In genomic region chr15:40338921-40339620, GRCh38 we compare ENCODE assay signal across 10 cellular contexts. TPM values are rescaled to one million over a fixed set of nuclear protein-coding genes. Genes with fewer than 3 reads are reported as not detected.
DNase-seq lines count a peak whose midpoint lies in the region; ATAC-seq and TF ChIP-seq lines count a peak whose summit lies in the region.
"Had no signal": no experiment of that assay in that cellular context is flagged by ENCODE, and none has a peak within 500 bp of the region (broad histone marks: within the 10 kb centered on the region; RNA-seq: fewer than 3 reads in every experiment).

No MANE protein-coding gene starts in this region.

- TF ChIP-seq CTCF in foreskin keratinocyte (conservative IDR thresholded peaks at IDR 0.05) (no peak), osteoblast (IDR thresholded peaks at IDR 0.05; ENCODE audit: extremely low read depth, low read depth, low read length) (no peak)

- H3K27me3 ChIP-seq in foreskin keratinocyte (no peaks in the 10 kb centered on the region), osteoblast (ENCODE audit: insufficient read depth, low read length) (no peaks in the 10 kb centered on the region)

- ATAC-seq in SK-N-SH treated with all-trans-retinoic acid at 6 μM for 48 hours (peak; percentile 39), foreskin keratinocyte (peak; percentile 70), HG03565 (IDR thresholded peaks at IDR 0.05; ENCODE audit: unreplicated experiment) (no peak), HG02840 (IDR thresholded peaks at IDR 0.05; ENCODE audit: low FRiP score, unreplicated experiment) (no peak)
- ATAC-seq: left colon had no signal

- no peak overlapping the region for H2AFZ ChIP-seq in osteoblast (ENCODE audit: low read length)

- no peaks in the 10 kb centered on the region for H4K20me1 ChIP-seq in osteoblast (ENCODE audit: insufficient read depth, low read length)

- DNase-seq in AG20443 (ENCODE audit: low spot score) (peak; percentile 86), foreskin keratinocyte (peak; percentile 85 to 93), osteoblast (ENCODE audit: insufficient read length, low spot score, missing footprints) (peak; percentile 97), GDM1 (lab: John Stamatoyannopoulos, UW) (no peak)
- no peak for DNase-seq in stimulated activated CD4-positive, alpha-beta T cell treated with anti-CD3 and anti-CD28 coated beads, Interleukin-4, amount 100 ng/mL, for 4 hours

- peak overlapping the region; percentile 63 for H3K4me3 ChIP-seq in osteoblast (ENCODE audit: insufficient read depth, low read length)

- H3K36me3 ChIP-seq in osteoblast (ENCODE audit: insufficient read depth, low read length): peaks cover 14% of the 10 kb centered on the region

- H3K27ac ChIP-seq in foreskin keratinocyte (peak overlapping the region; percentile 30), osteoblast (ENCODE audit: low read depth, low read length) (peak overlapping the region; percentile 99)
- H3K27ac ChIP-seq: HL-60 had no signal

- H3K4me2 ChIP-seq in osteoblast (ENCODE audit: insufficient read depth, low read length): peak overlapping the region; percentile 77

- H3K9me3 ChIP-seq in osteoblast (ENCODE audit: low read depth, low read length): no peaks in the 10 kb centered on the region

- peaks cover 25% of the 10 kb centered on the region for H3K79me2 ChIP-seq in osteoblast (ENCODE audit: insufficient read depth, low read length)

- H3K4me1 ChIP-seq in foreskin keratinocyte (peaks cover 36% of the 10 kb centered on the region), osteoblast (ENCODE audit: insufficient read depth, low read length) (peaks cover 78% of the 10 kb centered on the region)

TF ChIP-seq in SK-N-SH treated with all-trans-retinoic acid at 6 μM for 48 hours, 23 proteins besides CTCF, POLR2A, EP300 and RAD21:
- TF ChIP-seq, protein P1, sequence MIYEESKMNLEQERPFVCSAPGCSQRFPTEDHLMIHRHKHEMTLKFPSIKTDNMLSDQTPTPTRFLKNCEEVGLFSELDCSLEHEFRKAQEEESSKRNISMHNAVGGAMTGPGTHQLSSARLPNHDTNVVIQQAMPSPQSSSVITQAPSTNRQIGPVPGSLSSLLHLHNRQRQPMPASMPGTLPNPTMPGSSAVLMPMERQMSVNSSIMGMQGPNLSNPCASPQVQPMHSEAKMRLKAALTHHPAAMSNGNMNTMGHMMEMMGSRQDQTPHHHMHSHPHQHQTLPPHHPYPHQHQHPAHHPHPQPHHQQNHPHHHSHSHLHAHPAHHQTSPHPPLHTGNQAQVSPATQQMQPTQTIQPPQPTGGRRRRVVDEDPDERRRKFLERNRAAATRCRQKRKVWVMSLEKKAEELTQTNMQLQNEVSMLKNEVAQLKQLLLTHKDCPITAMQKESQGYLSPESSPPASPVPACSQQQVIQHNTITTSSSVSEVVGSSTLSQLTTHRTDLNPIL (CRISPR knock-in tag; IDR thresholded peaks at IDR 0.05; ENCODE audit: low read depth): peak; percentile 55; the same call in 1 of the 2 replicates
- TF ChIP-seq ISL1 (CRISPR knock-in tag; IDR thresholded peaks at IDR 0.05): peak; percentile 23; the same call in 1 of the 2 replicates
- TF ChIP-seq CSDC2 (CRISPR knock-in tag; IDR thresholded peaks at IDR 0.05): no peak

RNA-seq across cellular contexts. Expression of gene CCDC9B, which starts 1.7 kb away (rescaled TPM):
- 48.7 and 61.7 TPM in 2 replicates for total RNA-seq in foreskin keratinocyte
- polyA plus RNA-seq in foreskin keratinocyte: 21.3 and 25.0 TPM in 2 replicates
- 18.3 and 23.9 TPM in 2 replicates for total RNA-seq in osteoblast

RNA-seq across cellular contexts. Expression of gene PHGR1, which starts 11.8 kb away (rescaled TPM):
- not detected in 2 replicates for total RNA-seq in foreskin keratinocyte
- not detected in 2 replicates for polyA plus RNA-seq in foreskin keratinocyte
- not detected in 2 replicates for total RNA-seq in osteoblast

RNA-seq across cellular contexts. Expression of gene INAFM2, which starts 15.6 kb away (rescaled TPM):
- total RNA-seq in foreskin keratinocyte (15.0 and 17.8 TPM in 2 replicates), osteoblast (16.8 and 17.7 TPM in 2 replicates)
- 16.2 and 19.1 TPM in 2 replicates for polyA plus RNA-seq in foreskin keratinocyte

RNA-seq across cellular contexts. Expression of gene DISP2, which starts 18.9 kb away (rescaled TPM):
- total RNA-seq in foreskin keratinocyte (0.65 and 1.5 TPM in 2 replicates), osteoblast (0.29 and 0.36 TPM in 2 replicates)
- polyA plus RNA-seq in foreskin keratinocyte: 1.9 and 6.6 TPM in 2 replicates

RNA-seq across cellular contexts. Expression of gene PLCB2, which starts 31.3 kb away (rescaled TPM):
- 1.5 and 1.7 TPM in 2 replicates for total RNA-seq in foreskin keratinocyte
- polyA plus RNA-seq in foreskin keratinocyte: 1.6 and 2.2 TPM in 2 replicates
- under 0.01 TPM in 2 replicates for total RNA-seq in osteoblast

Comparison
In these comparisons a context has a peak if more than half of its experiments do, and no peak if none do; other contexts are left out.
1. DNase-seq: peak in AG20443 (single experiment), foreskin keratinocyte (2 of 2) and osteoblast (single experiment); none in GDM1 (single experiment) and stimulated activated CD4-positive, alpha-beta T cell treated with anti-CD3 and anti-CD28 coated beads, Interleukin-4, amount 100 ng/mL, for 4 hours (0 of 2).
2. ATAC-seq: peak in SK-N-SH treated with all-trans-retinoic acid at 6 μM for 48 hours (single experiment) and foreskin keratinocyte (single experiment); none in HG03565 (single experiment) and HG02840 (single experiment).